Comparison of ENCODE assay signal across 22 cellular contexts in the genomic region with DNA sequence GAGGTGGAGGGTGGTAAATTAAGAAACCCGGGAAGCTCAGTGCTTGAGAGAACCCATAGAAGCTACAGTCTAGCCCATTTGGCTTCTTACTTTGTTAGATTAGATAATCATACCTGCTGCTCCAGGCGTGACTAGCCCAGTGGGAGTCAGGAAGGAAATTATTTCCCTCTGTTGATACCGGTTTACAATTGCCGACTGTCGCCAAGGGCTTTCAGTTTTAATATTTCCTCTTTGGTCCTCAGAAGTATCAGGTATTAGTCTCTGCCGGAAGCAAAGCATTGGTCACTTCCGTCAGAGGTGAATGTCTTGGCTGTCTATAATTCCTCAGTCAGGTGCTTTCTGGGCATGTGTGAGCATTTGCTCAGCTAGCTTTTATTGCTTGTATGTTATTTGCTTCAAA.
DNase-seq lines count a peak whose midpoint lies in the region; ATAC-seq and TF ChIP-seq lines count a peak whose summit lies in the region.
"Had no signal": no experiment of that assay in that cellular context is flagged by ENCODE, and none has a peak within 500 bp of the region (broad histone marks: within the 10 kb centered on the region; RNA-seq: fewer than 3 reads in every experiment).

No MANE protein-coding gene starts in this region.

- H3K36me3 ChIP-seq in A673 (ENCODE audit: insufficient read depth, low read length, poor library complexity, severe bottlenecking) = no peaks in the 10 kb centered on the region
- peaks cover 3% of the 10 kb centered on the region; the same call in 1 of the 2 replicates for H3K36me3 ChIP-seq in OCI-LY7 (ENCODE audit: insufficient read depth, low read length)
- no peaks in the 10 kb centered on the region for H3K36me3 ChIP-seq in rectal smooth muscle tissue (ENCODE audit: control insufficient read depth, insufficient read depth, low read length)
- H3K36me3 ChIP-seq: SJCRH30, upper lobe of right lung had no signal

- no peak overlapping the region for H3K9ac ChIP-seq in rectal smooth muscle tissue (ENCODE audit: low read length)
- H3K9ac ChIP-seq: parathyroid adenoma had no signal

- peaks cover 17% of the 10 kb centered on the region for H3K36me3 Mint-ChIP-seq in activated CD4-positive, alpha-beta T cell treated with anti-CD3 and anti-CD28 coated beads for 36 hours (ENCODE audit: low read depth)

- H3K4me1 Mint-ChIP-seq in activated CD4-positive, alpha-beta T cell treated with anti-CD3 and anti-CD28 coated beads for 36 hours = peaks cover 9% of the 10 kb centered on the region

- intact Hi-C loops in A673 (cut with micrococcal nuclease; ENCODE audit: unreplicated experiment) = loop anchor here (10.0 kb wide), 1 partner anchor 484 kb away; a partner anchor contains a TSS
- intact Hi-C loops in OCI-LY7 (cut with micrococcal nuclease; ENCODE audit: unreplicated experiment) = no loop called here
- intact Hi-C loops in activated CD4-positive, alpha-beta T cell treated with anti-CD3 and anti-CD28 coated beads for 36 hours (cut with DNase I, micrococcal nuclease) = no loop called here

- no peaks in the 10 kb centered on the region for H3K9me2 ChIP-seq in OCI-LY7 (ENCODE audit: insufficient read depth, low read length)

- no peak for ATAC-seq in HG03135 (IDR thresholded peaks at IDR 0.05; ENCODE audit: unreplicated experiment)
- no peak for ATAC-seq in activated CD4-positive, alpha-beta T cell treated with anti-CD3 and anti-CD28 coated beads for 36 hours
- ATAC-seq: naive thymus-derived CD4-positive, alpha-beta T cell; upper lobe of right lung had no signal

- H3K27me3 ChIP-seq in A673 (replicated peaks; ENCODE audit: insufficient read depth, low read depth, low read length, poor library complexity) = no peaks in the 10 kb centered on the region
- no peaks in the 10 kb centered on the region for H3K27me3 ChIP-seq in rectal smooth muscle tissue (ENCODE audit: control insufficient read depth, insufficient read depth, low read length)
- H3K27me3 ChIP-seq: SJCRH30, upper lobe of right lung had no signal

- no peak overlapping the region for H3K4me3 Mint-ChIP-seq in activated CD4-positive, alpha-beta T cell treated with anti-CD3 and anti-CD28 coated beads for 36 hours
- H3K4me3 Mint-ChIP-seq: activated naive CD4-positive, alpha-beta T cell treated with anti-CD3 and anti-CD28 coated beads, Interleukin-2, amount 50 U/mL, for 24 hours; naive thymus-derived CD4-positive, alpha-beta T cell had no signal

- BruUV-seq in A673 (replicated peaks; lab: Mats Ljungman, UMichigan) (no TSS peak), OCI-LY7 (replicated peaks; lab: Mats Ljungman, UMichigan) (no TSS peak)

- peak overlapping the region; percentile 13; the same call in 1 of the 2 replicates for H2AFZ ChIP-seq in OCI-LY7 (ENCODE audit: low read length)
- H2AFZ ChIP-seq: parathyroid adenoma had no signal

- no peaks in the 10 kb centered on the region for H4K20me1 ChIP-seq in OCI-LY7 (ENCODE audit: insufficient read depth, low read length)

- H3K9me3 ChIP-seq in A673 (ENCODE audit: low read depth, low read length, poor library complexity, severe bottlenecking) (no peaks in the 10 kb centered on the region), OCI-LY7 (ENCODE audit: low read length) (no peaks in the 10 kb centered on the region)
- H3K9me3 ChIP-seq: SJCRH30, upper lobe of right lung had no signal

- peak; percentile 85 for DNase-seq in A673 (ENCODE audit: low spot score)
- no peak for DNase-seq in OCI-LY7 (ENCODE audit: low spot score)
- DNase-seq in glomerular endothelial cell (ENCODE audit: extremely low read depth, low read depth, low spot score) = peak; percentile 73
- DNase-seq in caudate nucleus (lab: John Stamatoyannopoulos, UW) = no peak
- no peak for DNase-seq in activated CD4-positive, alpha-beta T cell treated with anti-CD3 and anti-CD28 coated beads for 36 hours
- no peak for DNase-seq in activated CD8-positive, alpha-beta memory T cell treated with anti-CD3 and anti-CD28 coated beads, Interleukin-2, amount 50 U/mL, for 48 hours
- DNase-seq: activated CD4-positive, alpha-beta T cell treated with anti-CD3 and anti-CD28 coated beads for 4 hours; hypothalamus; mammary epithelial cell; naive thymus-derived CD4-positive, alpha-beta T cell; NCI-H226; NCI-H82; SJCRH30; stimulated activated CD4-positive, alpha-beta T cell treated with anti-CD3 and anti-CD28 coated beads, Interleukin-2, amount 100 ng/mL, for 24 hours; stimulated activated naive CD4-positive, alpha-beta T cell treated with Interleukin-2 at 50 U/mL for 16 hours; T-helper 1 cell; upper lobe of right lung had no signal

- H3K27ac Mint-ChIP-seq in activated CD4-positive, alpha-beta T cell treated with anti-CD3 and anti-CD28 coated beads for 36 hours = no peak overlapping the region
- H3K27ac Mint-ChIP-seq: activated naive CD4-positive, alpha-beta T cell treated with anti-CD3 and anti-CD28 coated beads, Interleukin-2, amount 50 U/mL, for 24 hours had no signal

- H3K9me3 Mint-ChIP-seq in activated CD4-positive, alpha-beta T cell treated with anti-CD3 and anti-CD28 coated beads for 36 hours (ENCODE audit: low read depth) = no peaks in the 10 kb centered on the region
- H3K9me3 Mint-ChIP-seq: activated naive CD4-positive, alpha-beta T cell treated with anti-CD3 and anti-CD28 coated beads, Interleukin-2, amount 50 U/mL, for 24 hours had no signal

- no peaks in the 10 kb centered on the region for H3K27me3 Mint-ChIP-seq in activated CD4-positive, alpha-beta T cell treated with anti-CD3 and anti-CD28 coated beads for 36 hours
- H3K27me3 Mint-ChIP-seq: activated naive CD4-positive, alpha-beta T cell treated with anti-CD3 and anti-CD28 coated beads, Interleukin-2, amount 50 U/mL, for 24 hours; naive thymus-derived CD4-positive, alpha-beta T cell had no signal

- CTCF ChIA-PET in A673 (lab: Charles Lee) = interaction anchor here (0.6 kb wide), 1 partner anchor 280 kb away, joined by 10 read pairs; no protein-coding TSS in a partner anchor
- CTCF ChIA-PET in OCI-LY7 (lab: Charles Lee; ENCODE audit: unreplicated experiment) = interaction anchor here (1.6 kb wide), 1 partner anchor 11 kb away, joined by 4 read pairs; no protein-coding TSS in a partner anchor
- CTCF ChIA-PET in activated CD4-positive, alpha-beta T cell treated with anti-CD3 and anti-CD28 coated beads for 36 hours (lab: Charles Lee) = interaction anchor here (0.6 kb wide), 1 partner anchor 144 kb away, joined by 3 read pairs; no protein-coding TSS in a partner anchor

- H3K4me1 ChIP-seq in A673 (ENCODE audit: insufficient read depth, low read length, poor library complexity, severe bottlenecking) = peaks cover 22% of the 10 kb centered on the region
- peaks cover 33% of the 10 kb centered on the region for H3K4me1 ChIP-seq in OCI-LY7 (ENCODE audit: insufficient read depth, low read length, poor library complexity, severe bottlenecking)
- H3K4me1 ChIP-seq in rectal smooth muscle tissue (ENCODE audit: control insufficient read depth, insufficient read depth, low read length) = peaks cover 33% of the 10 kb centered on the region
- H3K4me1 ChIP-seq: parathyroid adenoma, SJCRH30 had no signal

- no peaks in the 10 kb centered on the region for H3K79me2 ChIP-seq in OCI-LY7 (ENCODE audit: insufficient read depth, low read depth, low read length)

- peak overlapping the region; percentile 33; the same call in 1 of the 2 replicates for H3K4me2 ChIP-seq in OCI-LY7 (ENCODE audit: low read length)

- no peak for TF ChIP-seq CTCF in A673 (conservative IDR thresholded peaks at IDR 0.05; ENCODE audit: low read depth, low read length)
- no peak for TF ChIP-seq CTCF in OCI-LY7 (conservative IDR thresholded peaks at IDR 0.05; ENCODE audit: low read length)

- H3K27ac ChIP-seq in A673 (ENCODE audit: low read depth, low read length, poor library complexity, severe bottlenecking) = peak overlapping the region; percentile 56
- H3K27ac ChIP-seq in OCI-LY7 (ENCODE audit: low read depth, low read length, poor library complexity, severe bottlenecking) = no peak overlapping the region
- H3K27ac ChIP-seq in rectal smooth muscle tissue (ENCODE audit: low read depth, low read length) = peak overlapping the region; percentile 84
- H3K27ac ChIP-seq in caudate nucleus (ENCODE audit: low read depth, low read length) = no peak overlapping the region
- H3K27ac ChIP-seq: C4-2B, parathyroid adenoma, SJCRH30, upper lobe of right lung had no signal

- H3K4me3 ChIP-seq in A673 (ENCODE audit: low read depth, low read length, poor library complexity, severe bottlenecking) (no peak overlapping the region), OCI-LY7 (ENCODE audit: low read depth, low read length, poor library complexity, severe bottlenecking) (no peak overlapping the region), rectal smooth muscle tissue (ENCODE audit: low read length) (no peak overlapping the region)
- H3K4me3 ChIP-seq: SJCRH30, upper lobe of right lung had no signal

- POLR2A ChIA-PET in A673 (lab: Charles Lee; ENCODE audit: low non-redundant PET) (no interaction called here), OCI-LY7 (lab: Charles Lee) (interaction anchor here (0.5 to 1.4 kb wide), 4 partner anchors 10 to 24 kb away, joined by 3 read pairs; no protein-coding TSS in a partner anchor)
- POLR2A ChIA-PET in activated CD4-positive, alpha-beta T cell treated with anti-CD3 and anti-CD28 coated beads for 36 hours (lab: Charles Lee) = no interaction called here

Comparison
In these comparisons a context has a peak if more than half of its experiments do, and no peak if none do; other contexts are left out.
1. DNase-seq: peak in A673 (single experiment) and glomerular endothelial cell (single experiment); none in OCI-LY7 (single experiment), caudate nucleus (0 of 61), activated CD4-positive, alpha-beta T cell treated with anti-CD3 and anti-CD28 coated beads for 36 hours (single experiment) and activated CD8-positive, alpha-beta memory T cell treated with anti-CD3 and anti-CD28 coated beads, Interleukin-2, amount 50 U/mL, for 48 hours (single experiment).
2. H3K27ac ChIP-seq: peak in A673 (single experiment) and rectal smooth muscle tissue (single experiment); none in OCI-LY7 (single experiment) and caudate nucleus (single experiment).